ENCODE assay signal across 8 cellular contexts in the genomic region with DNA sequence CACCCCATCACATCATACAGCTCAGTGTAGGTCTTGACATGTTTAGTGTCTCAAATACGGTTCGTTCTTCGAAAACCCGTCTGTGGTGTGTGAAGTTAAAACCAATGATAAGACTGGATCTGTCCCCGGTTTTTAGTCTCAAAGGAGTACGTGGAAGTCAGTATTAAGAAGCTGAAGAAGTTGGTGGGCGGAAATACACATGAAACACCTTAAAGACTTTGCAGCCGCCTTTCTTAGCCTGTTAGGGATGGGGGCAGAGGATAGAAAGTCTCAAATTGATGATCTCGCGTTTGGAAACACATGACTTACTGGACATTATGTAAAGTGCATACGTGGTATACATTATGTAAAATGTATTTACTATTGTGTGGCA. TPM values are rescaled to one million over a fixed set of nuclear protein-coding genes. Genes with fewer than 3 reads are reported as not detected.
DNase-seq lines count a peak whose midpoint lies in the region; ATAC-seq and TF ChIP-seq lines count a peak whose summit lies in the region.

No MANE protein-coding gene starts in this region.

- peak overlapping the region; percentile 96 for H3K27ac Mint-ChIP-seq in activated naive CD4-positive, alpha-beta T cell treated with anti-CD3 and anti-CD28 coated beads, Interleukin-2, amount 10 ng/mL, durations not matched to agents 7 days and 5 days

- intact Hi-C loops in lower leg skin (cut with DNase I; ENCODE audit: low total_unique reads) = no loop called here

- peaks cover 57% of the 10 kb centered on the region for H3K4me1 Mint-ChIP-seq in activated naive CD4-positive, alpha-beta T cell treated with anti-CD3 and anti-CD28 coated beads, Interleukin-2, amount 10 ng/mL, durations not matched to agents 7 days and 5 days

- TF ChIP-seq POLR2A in lower leg skin (IDR thresholded peaks at IDR 0.05) (no peak), upper lobe of left lung (IDR thresholded peaks at IDR 0.05) (no peak)

- 7 to 11% methylated on average over 11 of the region's 11 CpGs for WGBS in lower leg skin, 2 donors
- WGBS in upper lobe of left lung, 2 donors = 14 to 15% methylated on average over 11 of the region's 11 CpGs

- TF ChIP-seq CTCF in astrocyte of the cerebellum (IDR thresholded peaks at IDR 0.05; ENCODE audit: low read depth, low read length, missing control alignments) (no peak), lower leg skin (IDR thresholded peaks at IDR 0.05) (no peak), upper lobe of left lung (IDR thresholded peaks at IDR 0.05) (no peak)

- in situ Hi-C loops in astrocyte of the cerebellum (cut with HindIII; ENCODE audit: low sequenced_read_pairs) = no loop called here

- peaks cover 0 to 15% (median 0%) of the 10 kb centered on the region in 4 donors for H3K36me3 ChIP-seq in upper lobe of left lung

- peaks cover 26 to 38% (median 34%) of the 10 kb centered on the region in 4 donors for H3K4me1 ChIP-seq in upper lobe of left lung

- ATAC-seq in upper lobe of left lung (ENCODE audit: low FRiP score in 2 of 2) (no peak), esophagus mucosa (no peak)

- peak overlapping the region; percentile 94 for H3K4me3 Mint-ChIP-seq in activated naive CD4-positive, alpha-beta T cell treated with anti-CD3 and anti-CD28 coated beads, Interleukin-2, amount 10 ng/mL, durations not matched to agents 7 days and 5 days

- H3K4me3 ChIP-seq in astrocyte of the cerebellum (ENCODE audit: low read depth, low read length) (peak overlapping the region; percentile 95), lower leg skin (ENCODE audit: low read depth, poor library complexity, severe bottlenecking) (peak overlapping the region; percentile 86), upper lobe of left lung (peak overlapping the region; percentile 77 to 95 (median 85))

- no peak for TF ChIP-seq EP300 in upper lobe of left lung (IDR thresholded peaks at IDR 0.05)

- peaks cover 24% of the 10 kb centered on the region for H3K36me3 Mint-ChIP-seq in activated naive CD4-positive, alpha-beta T cell treated with anti-CD3 and anti-CD28 coated beads, Interleukin-2, amount 10 ng/mL, durations not matched to agents 7 days and 5 days

- H3K9me3 Mint-ChIP-seq in activated naive CD4-positive, alpha-beta T cell treated with anti-CD3 and anti-CD28 coated beads, Interleukin-2, amount 10 ng/mL, durations not matched to agents 7 days and 5 days = no peaks in the 10 kb centered on the region

- no peaks in the 10 kb centered on the region for H3K27me3 ChIP-seq in upper lobe of left lung

- H3K9me3 ChIP-seq in upper lobe of left lung = no peaks in the 10 kb centered on the region

- no peaks in the 10 kb centered on the region for H3K27me3 Mint-ChIP-seq in activated naive CD4-positive, alpha-beta T cell treated with anti-CD3 and anti-CD28 coated beads, Interleukin-2, amount 10 ng/mL, durations not matched to agents 7 days and 5 days

- peak overlapping the region in 3 of 4 donors; percentile 93 to 99 (median 97) for H3K27ac ChIP-seq in upper lobe of left lung

- CTCF ChIA-PET in activated naive CD4-positive, alpha-beta T cell treated with anti-CD3 and anti-CD28 coated beads, Interleukin-2, amount 10 ng/mL, durations not matched to agents 7 days and 5 days (lab: Charles Lee) = interaction anchor here (0.7 to 3.2 kb wide), 5 partner anchors 9 to 58 kb away, joined by 3 to 13 read pairs (median 3); no protein-coding TSS in a partner anchor

- no peak for DNase-seq in activated naive CD4-positive, alpha-beta T cell treated with anti-CD3 and anti-CD28 coated beads, Interleukin-2, amount 10 ng/mL, durations not matched to agents 7 days and 5 days
- no peak for DNase-seq in activated naive CD4-positive, alpha-beta T cell (lab: John Stamatoyannopoulos, UW)
- no peak for DNase-seq in astrocyte of the cerebellum (ENCODE audit: low read depth)
- DNase-seq in lower leg skin (ENCODE audit: low spot score in 2 of 2) = no peak
- no peak for DNase-seq in upper lobe of left lung
- DNase-seq in NK-92 (lab: John Stamatoyannopoulos, UW; ENCODE audit: unreplicated experiment) = no peak
- DNase-seq in NCI-H1092 (lab: John Stamatoyannopoulos, UW) = no peak

RNA-seq across cellular contexts. Expression of a gene that starts 1.0 kb away (rescaled TPM):
- 10 to 100 TPM; 26.1 to 32.1 (median 28.7) TPM for total RNA-seq in lower leg skin
- 10 to 100 TPM; 15.9 to 49.1 (median 30.4) TPM for total RNA-seq in upper lobe of left lung
- total RNA-seq in esophagus mucosa = 50.0 TPM

RNA-seq across cellular contexts. Expression of a gene that starts 54.8 kb away (rescaled TPM):
- total RNA-seq in lower leg skin = 100 to 1,000 TPM in 1 of 4 donors, 10 to 100 TPM in 3; 59.8 to 120 (median 77.7) TPM
- total RNA-seq in upper lobe of left lung = 100 to 1,000 TPM; 104 to 202 (median 158) TPM
- total RNA-seq in esophagus mucosa = 67.0 TPM
